ENCODE assay signal across 19 cellular contexts in the genomic region with DNA sequence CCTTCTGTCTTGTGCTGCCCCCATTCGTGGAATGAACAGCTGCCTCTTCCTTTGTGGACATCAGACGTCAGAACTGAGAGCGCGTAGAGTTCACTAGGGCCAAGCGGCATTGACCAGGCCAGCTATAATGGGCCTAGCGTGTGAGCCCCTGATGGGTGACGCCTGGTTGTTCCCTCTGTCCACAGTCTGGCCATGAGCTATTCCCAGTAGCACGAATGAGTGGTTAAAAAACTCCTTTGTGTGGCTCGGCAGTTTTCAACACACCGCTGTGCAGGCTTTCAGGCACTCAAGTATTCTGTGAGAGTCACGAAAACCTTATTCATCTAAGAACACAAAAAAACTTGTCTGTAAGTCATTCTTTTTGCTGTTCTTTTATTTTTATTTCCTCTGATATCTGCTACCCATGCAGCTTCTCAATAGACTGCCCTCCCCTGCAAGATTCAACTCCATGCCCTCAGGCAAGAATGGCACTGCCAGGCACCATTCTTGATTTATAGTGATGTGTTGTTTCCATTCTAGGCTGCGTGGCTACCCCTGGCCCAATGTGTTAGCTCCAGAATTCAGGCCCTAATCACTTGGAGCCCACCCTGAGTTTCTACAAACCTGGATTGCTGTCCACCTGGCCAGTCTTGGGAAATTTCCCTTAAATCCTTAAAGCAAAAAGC. TPM values are rescaled to one million over a fixed set of nuclear protein-coding genes. Genes with fewer than 3 reads are reported as not detected.
A peak's percentile ranks its signal among the peaks of the same experiment; 100 is the strongest.
DNase-seq lines count a peak whose midpoint lies in the region; ATAC-seq and TF ChIP-seq lines count a peak whose summit lies in the region.
"Had no signal": no experiment of that assay in that cellular context is flagged by ENCODE, and none has a peak within 500 bp of the region (broad histone marks: within the 10 kb centered on the region; RNA-seq: fewer than 3 reads in every experiment).

No MANE protein-coding gene starts in this region.

- H2BK12ac ChIP-seq in neuronal stem cell (ENCODE audit: low read length): no peak overlapping the region

- peak overlapping the region; percentile 72 for H3K18ac ChIP-seq in neuronal stem cell (ENCODE audit: low read length)

- no peak overlapping the region for H2BK5ac ChIP-seq in neuronal stem cell (ENCODE audit: low read length)

- TF ChIP-seq EP300 in SK-N-SH (IDR thresholded peaks at IDR 0.05; ENCODE audit: borderline replicate concordance in 1 of 2, low read depth in 1 of 2, low read length in 1 of 2): peak in 1 of 2 experiments; percentile 30; a peak in 1 of 4 replicates

- no peak overlapping the region for H3K9ac ChIP-seq in SK-N-SH
- no peak overlapping the region for H3K9ac ChIP-seq in neuronal stem cell (ENCODE audit: low read depth, low read length, poor library complexity)

- H3K9me2 ChIP-seq in SK-N-SH: no peaks in the 10 kb centered on the region

- no peak overlapping the region for H3K14ac ChIP-seq in neuronal stem cell (ENCODE audit: low read length)

- H3K79me2 ChIP-seq in SK-N-SH (ENCODE audit: insufficient read depth): no peaks in the 10 kb centered on the region

- H3K27ac ChIP-seq in SK-N-SH (ENCODE audit: low read depth in 2 of 2, low read length in 1 of 2) (peak overlapping the region in 1 of 2 experiments; percentile 85; a peak in 2 of 4 replicates), dorsolateral prefrontal cortex (peak overlapping the region in 49 of 59 donors; percentile 2 to 83 (median 64)), neuronal stem cell (replicated peaks; ENCODE audit: low read length) (peak overlapping the region; percentile 43), lower lobe of right lung (no peak overlapping the region)
- H3K27ac ChIP-seq: HL-60, RWPE1 had no signal

- H3K4me2 ChIP-seq in SK-N-SH (no peak overlapping the region), neuronal stem cell (ENCODE audit: insufficient read depth, low read length, poor library complexity, severe bottlenecking) (no peak overlapping the region)

- H3K23ac ChIP-seq in neuronal stem cell (ENCODE audit: low read depth, low read length, poor library complexity): no peak overlapping the region

- H3K9me3 ChIP-seq in SK-N-SH (no peaks in the 10 kb centered on the region), neuronal stem cell (replicated peaks in 1 of 2; ENCODE audit: control insufficient read depth in 2 of 2, insufficient read depth in 1 of 2, low read depth in 1 of 2, low read length in 2 of 2) (no peaks in the 10 kb centered on the region), lower lobe of right lung (no peaks in the 10 kb centered on the region)

- H4K91ac ChIP-seq in neuronal stem cell (ENCODE audit: low read depth, low read length, poor library complexity): no peak overlapping the region

- CTCF ChIA-PET in SK-N-SH (lab: Yijun Ruan, JAX): interaction anchor here (0.6 to 1.7 kb wide), 4 partner anchors 12 to 740 kb away, joined by 3 to 9 read pairs (median 3); a partner anchor contains a TSS

- no peaks in the 10 kb centered on the region for H4K20me1 ChIP-seq in SK-N-SH (ENCODE audit: insufficient read depth)

- peak overlapping the region; percentile 12 for H2BK15ac ChIP-seq in neuronal stem cell (ENCODE audit: low read length)

- H3K27me3 ChIP-seq in SK-N-SH (ENCODE audit: insufficient read depth) (no peaks in the 10 kb centered on the region), dorsolateral prefrontal cortex (no peaks in the 10 kb centered on the region), neuronal stem cell (ENCODE audit: control insufficient read depth in 3 of 3, insufficient read depth in 3 of 3, low read depth in 1 of 3, low read length in 3 of 3) (no peaks in the 10 kb centered on the region), lower lobe of right lung (ENCODE audit: low read depth) (no peaks in the 10 kb centered on the region)

- no peak overlapping the region for H4K8ac ChIP-seq in neuronal stem cell (ENCODE audit: low read depth, low read length)

- no peak for ATAC-seq in SK-N-SH treated with all-trans-retinoic acid at 6 μM for 48 hours
- no peak for ATAC-seq in HG02763 (IDR thresholded peaks at IDR 0.05; ENCODE audit: unreplicated experiment)
- no peak for ATAC-seq in HG03095 (IDR thresholded peaks at IDR 0.05; ENCODE audit: unreplicated experiment)
- ATAC-seq in lower lobe of right lung: no peak
- ATAC-seq: CD8-positive, alpha-beta T cell had no signal

- intact Hi-C loops in dorsolateral prefrontal cortex (cut with DNase I): loop anchor here (5.0 to 10.0 kb wide), 3 partner anchors 51 to 329 kb away; a partner anchor contains a TSS
- intact Hi-C loops in lower lobe of right lung (cut with DNase I): no loop called here

- H2BK120ac ChIP-seq in neuronal stem cell (ENCODE audit: low read depth, low read length): no peak overlapping the region

- no peak overlapping the region for H2AK5ac ChIP-seq in neuronal stem cell (ENCODE audit: low read depth, low read length)

- H3F3A ChIP-seq in SK-N-SH (replicated peaks; ENCODE audit: insufficient read depth): no peaks in the 10 kb centered on the region

- H2AFZ ChIP-seq in SK-N-SH (ENCODE audit: low read depth): no peak overlapping the region
- H2AFZ ChIP-seq in neuronal stem cell (ENCODE audit: low read length): peak overlapping the region; percentile 84

- TF ChIP-seq CTCF in SK-N-SH (IDR thresholded peaks at IDR 0.05) (no peak), dorsolateral prefrontal cortex (IDR thresholded peaks at IDR 0.05 in 54 of 56, conservative IDR thresholded peaks at IDR 0.05 in 2 of 56; ENCODE audit: low read depth in 1 of 56, partially characterized antibody in 56 of 56) (no peak), lower lobe of right lung (IDR thresholded peaks at IDR 0.05) (no peak)

- POLR2A ChIA-PET in SK-N-SH (lab: Yijun Ruan, JAX): no interaction called here

- WGBS in SK-N-SH (ENCODE audit: low lambda C conversion rate): 73% methylated on average over 11 of the region's 12 CpGs
- WGBS in neuronal stem cell (ENCODE audit: extremely low coverage in 2 of 2, insufficient read length in 2 of 2, insufficient replicate concordance in 1 of 2), 2 donors: no CpG with 5 or more reads among the region's 12 CpGs

- H3K36me3 ChIP-seq in SK-N-SH (replicated peaks in 1 of 2; ENCODE audit: control insufficient read depth in 1 of 2, insufficient read depth in 2 of 2, low read length in 1 of 2) (no peaks in the 10 kb centered on the region), neuronal stem cell (replicated peaks in 1 of 2; ENCODE audit: control insufficient read depth in 2 of 2, insufficient read depth in 2 of 2, low read length in 2 of 2) (no peaks in the 10 kb centered on the region), lower lobe of right lung (no peaks in the 10 kb centered on the region)

- TF ChIP-seq RAD21 in SK-N-SH (IDR thresholded peaks at IDR 0.05; ENCODE audit: low read length): no peak

- DNase-seq in SK-N-SH (no peak), dorsolateral prefrontal cortex (peak in 1 of 10 donors; percentile 21), neuronal stem cell (ENCODE audit: low spot score) (no peak), lower lobe of right lung (no peak), NOMO-1 treated with dmso at 0.1 percent for 144 hours (lab: John Stamatoyannopoulos, UW; ENCODE audit: unreplicated experiment) (no peak)
- DNase-seq: 8988T; CD8-positive, alpha-beta T cell; NCI-H1105 treated with DMSO at 0.1 percent for 48 hours; NCI-H1694 treated with DMSO at 0.1 percent for 48 hours; NCI-H2107; NCI-H226; NK-92 treated with Interleukin-12 subunit alpha and Interleukin-12 subunit beta, amount 100 ng/mL, for 24 hours; OCI-M1 had no signal

- no peak overlapping the region for H3K4ac ChIP-seq in neuronal stem cell (ENCODE audit: low read length)

- H3K4me3 ChIP-seq in SK-N-SH (ENCODE audit: low read depth in 2 of 2, low read length in 1 of 2): no peak overlapping the region
- H3K4me3 ChIP-seq in dorsolateral prefrontal cortex: no peak overlapping the region
- peak overlapping the region in 1 of 2 donors; percentile 0 for H3K4me3 ChIP-seq in neuronal stem cell (ENCODE audit: low read length in 2 of 2)
- H3K4me3 ChIP-seq in lower lobe of right lung: no peak overlapping the region

- H3K4me1 ChIP-seq in SK-N-SH (ENCODE audit: control insufficient read depth in 1 of 2, insufficient read depth in 2 of 2, low read depth in 1 of 2, low read length in 1 of 2) (peaks cover 0 to 56% of the 10 kb centered on the region in 2 experiments; a peak in 2 of 4 replicates), neuronal stem cell (ENCODE audit: control insufficient read depth in 2 of 2, insufficient read depth in 1 of 2, low read depth in 1 of 2, low read length in 2 of 2) (peaks cover 0 to 14% of the 10 kb centered on the region in 2 donors), lower lobe of right lung (no peaks in the 10 kb centered on the region)

- H3K79me1 ChIP-seq in neuronal stem cell (ENCODE audit: low read depth, low read length): no peaks in the 10 kb centered on the region

TF ChIP-seq in SK-N-SH treated with all-trans-retinoic acid at 6 μM for 48 hours, 23 proteins besides CTCF, POLR2A, EP300 and RAD21 (continues in another document):
- TF ChIP-seq SNAI2 (CRISPR knock-in tag; IDR thresholded peaks at IDR 0.05) (no peak), ZNF8 (CRISPR knock-in tag; IDR thresholded peaks at IDR 0.05) (no peak), TCF4 (CRISPR knock-in tag; IDR thresholded peaks at IDR 0.05; ENCODE audit: borderline replicate concordance) (no peak)
- TF ChIP-seq, protein P1, sequence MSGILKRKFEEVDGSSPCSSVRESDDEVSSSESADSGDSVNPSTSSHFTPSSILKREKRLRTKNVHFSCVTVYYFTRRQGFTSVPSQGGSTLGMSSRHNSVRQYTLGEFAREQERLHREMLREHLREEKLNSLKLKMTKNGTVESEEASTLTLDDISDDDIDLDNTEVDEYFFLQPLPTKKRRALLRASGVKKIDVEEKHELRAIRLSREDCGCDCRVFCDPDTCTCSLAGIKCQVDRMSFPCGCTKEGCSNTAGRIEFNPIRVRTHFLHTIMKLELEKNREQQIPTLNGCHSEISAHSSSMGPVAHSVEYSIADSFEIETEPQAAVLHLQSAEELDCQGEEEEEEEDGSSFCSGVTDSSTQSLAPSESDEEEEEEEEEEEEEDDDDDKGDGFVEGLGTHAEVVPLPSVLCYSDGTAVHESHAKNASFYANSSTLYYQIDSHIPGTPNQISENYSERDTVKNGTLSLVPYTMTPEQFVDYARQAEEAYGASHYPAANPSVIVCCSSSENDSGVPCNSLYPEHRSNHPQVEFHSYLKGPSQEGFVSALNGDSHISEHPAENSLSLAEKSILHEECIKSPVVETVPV (CRISPR knock-in tag; IDR thresholded peaks at IDR 0.05): no peak

RNA-seq across cellular contexts. Expression of a gene that starts 52.5 kb away (rescaled TPM):
- 0.05 and 0.12 TPM in 2 replicates for polyA plus RNA-seq in SK-N-SH (2012; rRNA removed)
- polyA plus RNA-seq in SK-N-SH (2012; cell fraction: cytosol; rRNA removed): 0.01 TPM in 1 of 2 replicates, not detected in the other
- polyA plus RNA-seq in SK-N-SH (2012; cell fraction: nucleus; rRNA removed): 0.95 and 1.0 TPM in 2 replicates
- total RNA-seq in dorsolateral prefrontal cortex (1 to 10 TPM in 55 of 120 experiments, under 1 TPM in 58, not detected in 7; 0.20 to 4.0 (median 0.98) TPM), lower lobe of right lung (4.3 TPM)
- 0.21 TPM for polyA plus RNA-seq in neuronal stem cell (2013, experiment 1 of 2)
- polyA plus RNA-seq in neuronal stem cell (2013, experiment 2 of 2): 0.10 TPM
- total RNA-seq: CD8-positive, alpha-beta T cell; H4 had no signal

RNA-seq across cellular contexts. Expression of a gene that starts 53.5 kb away (rescaled TPM):
- polyA plus RNA-seq in SK-N-SH (2012; rRNA removed): 15.9 and 16.2 TPM in 2 replicates
- 14.0 and 17.9 TPM in 2 replicates for polyA plus RNA-seq in SK-N-SH (2012; cell fraction: cytosol; rRNA removed)
- polyA plus RNA-seq in SK-N-SH (2012; cell fraction: nucleus; rRNA removed): 18.9 and 28.3 TPM in 2 replicates
- total RNA-seq in dorsolateral prefrontal cortex: 10 to 100 TPM in 115 of 120 experiments, 1 to 10 TPM in 5; 7.6 to 28.1 (median 15.2) TPM
- polyA plus RNA-seq in neuronal stem cell (2013, experiment 1 of 2): 14.5 TPM
- polyA plus RNA-seq in neuronal stem cell (2013, experiment 2 of 2): 14.4 TPM
- total RNA-seq in lower lobe of right lung: 10.7 TPM
